In genomic region chr20:3751284-3751663, GRCh38 we compare ENCODE assay signal across 15 cellular contexts. TPM values are rescaled to one million over a fixed set of nuclear protein-coding genes. Genes with fewer than 3 reads are reported as not detected.
DNase-seq lines count a peak whose midpoint lies in the region; ATAC-seq and TF ChIP-seq lines count a peak whose summit lies in the region.
"Had no signal": no experiment of that assay in that cellular context is flagged by ENCODE, and none has a peak within 500 bp of the region (broad histone marks: within the 10 kb centered on the region; RNA-seq: fewer than 3 reads in every experiment).

No MANE protein-coding gene starts in this region.

- peaks cover 14% of the 10 kb centered on the region for H3K4me1 Mint-ChIP-seq in CD4-positive, alpha-beta T cell (ENCODE audit: low read depth)
- H3K4me1 Mint-ChIP-seq in T-cell (peaks cover 6 to 16% (median 14%) of the 10 kb centered on the region in 3 donors), glutamatergic neuron (ENCODE audit: low read depth, unreplicated experiment) (no peaks in the 10 kb centered on the region), progenitor cell of endocrine pancreas (ENCODE audit: low read depth) (peaks cover 1% of the 10 kb centered on the region)

- no peak for DNase-seq in CD4-positive, alpha-beta T cell
- DNase-seq in T-cell (no peak), glutamatergic neuron (no peak), progenitor cell of endocrine pancreas (ENCODE audit: low spot score, unreplicated experiment) (no peak), superior temporal gyrus (ENCODE audit: extremely low spot score) (no peak), SIG-M5 (lab: John Stamatoyannopoulos, UW) (no peak), lower leg skin (ENCODE audit: low spot score in 2 of 2) (no peak)
- DNase-seq: GOT3 had no signal

- 72% methylated on average over 15 to 31 of the region's 31 CpGs for WGBS in lower leg skin, 2 donors

- peaks cover 14% of the 10 kb centered on the region for H3K27me3 ChIP-seq in CD4-positive, alpha-beta T cell (ENCODE audit: control insufficient read depth, insufficient read depth, low read length)
- H3K27me3 ChIP-seq: BE2C had no signal

- no peak overlapping the region for H3K27ac Mint-ChIP-seq in CD4-positive, alpha-beta T cell
- H3K27ac Mint-ChIP-seq in T-cell: no peak overlapping the region
- H3K27ac Mint-ChIP-seq in glutamatergic neuron (ENCODE audit: unreplicated experiment): no peak overlapping the region
- H3K27ac Mint-ChIP-seq in progenitor cell of endocrine pancreas: no peak overlapping the region

- no peak overlapping the region for H3K4me3 ChIP-seq in lower leg skin (ENCODE audit: low read depth, poor library complexity, severe bottlenecking)

- no peak for TF ChIP-seq POLR2A in lower leg skin (IDR thresholded peaks at IDR 0.05)

- no peak for ATAC-seq in CD4-positive, alpha-beta T cell (ENCODE audit: poor library complexity)
- ATAC-seq in T-cell (replicated peaks in 1 of 4) (no peak), HG02870 (IDR thresholded peaks at IDR 0.05; ENCODE audit: unreplicated experiment) (no peak)

- no peaks in the 10 kb centered on the region for H3K9me3 Mint-ChIP-seq in CD4-positive, alpha-beta T cell
- H3K9me3 Mint-ChIP-seq in T-cell: no peaks in the 10 kb centered on the region
- H3K9me3 Mint-ChIP-seq in glutamatergic neuron (ENCODE audit: unreplicated experiment): peaks cover 7% of the 10 kb centered on the region
- H3K9me3 Mint-ChIP-seq in progenitor cell of endocrine pancreas (ENCODE audit: low read depth): no peaks in the 10 kb centered on the region

- CTCF ChIA-PET in CD4-positive, alpha-beta T cell (lab: Charles Lee): interaction anchor here (3.5 kb wide), 1 partner anchor 17 kb away, joined by 25 read pairs; the partner anchor contains the start of gene ADISSP
- CTCF ChIA-PET in T-cell (lab: Charles Lee): interaction anchor here in 1 of 2 donors (1.0 kb wide), 1 partner anchor 69 kb away, joined by 3 read pairs; the partner anchor contains the start of gene AP5S1

- no peaks in the 10 kb centered on the region for H3K9me3 ChIP-seq in CD4-positive, alpha-beta T cell (ENCODE audit: control insufficient read depth, low read length)
- H3K9me3 ChIP-seq: BE2C, body of pancreas, pancreas had no signal

- no peak for TF ChIP-seq CTCF in CD4-positive, alpha-beta T cell (IDR thresholded peaks at IDR 0.05)
- TF ChIP-seq CTCF in glutamatergic neuron (IDR thresholded peaks at IDR 0.05; ENCODE audit: partially characterized antibody, unreplicated experiment) (peak; percentile 42), progenitor cell of endocrine pancreas (IDR thresholded peaks at IDR 0.05; ENCODE audit: unreplicated experiment) (peak; percentile 31), lower leg skin (IDR thresholded peaks at IDR 0.05) (no peak)

- POLR2A ChIA-PET in CD4-positive, alpha-beta T cell (lab: Charles Lee): interaction anchor here (1.0 to 1.7 kb wide), 2 partner anchors 16 to 60 kb away, joined by 3 to 8 read pairs; partner anchors contain the start of gene ADISSP
- POLR2A ChIA-PET in T-cell (lab: Charles Lee): no interaction called here

- intact Hi-C loops in CD4-positive, alpha-beta T cell (cut with DNase I, micrococcal nuclease): loop anchor here in 1 of 2 experiments (5.0 kb wide), 1 partner anchor 266 kb away; the partner anchor contains the start of gene RNF24
- intact Hi-C loops in lower leg skin (cut with DNase I; ENCODE audit: low total_unique reads): no loop called here

- no peak overlapping the region for H3K27ac ChIP-seq in CD4-positive, alpha-beta T cell (ENCODE audit: low read depth, low read length)
- H3K27ac ChIP-seq: body of pancreas, HL-60, pancreas had no signal

- H3K27me3 Mint-ChIP-seq in CD4-positive, alpha-beta T cell: peaks cover 6% of the 10 kb centered on the region
- H3K27me3 Mint-ChIP-seq in T-cell (peaks cover 0 to 18% of the 10 kb centered on the region in 2 donors), glutamatergic neuron (ENCODE audit: unreplicated experiment) (peaks cover 12% of the 10 kb centered on the region), progenitor cell of endocrine pancreas (peaks cover 47% of the 10 kb centered on the region)

- peak overlapping the region; percentile 74 for H3K4me3 Mint-ChIP-seq in CD4-positive, alpha-beta T cell
- H3K4me3 Mint-ChIP-seq in T-cell: peak overlapping the region in 2 of 3 donors; percentile 53 to 58
- H3K4me3 Mint-ChIP-seq in glutamatergic neuron (ENCODE audit: unreplicated experiment): peak overlapping the region; percentile 64
- no peak overlapping the region for H3K4me3 Mint-ChIP-seq in progenitor cell of endocrine pancreas (ENCODE audit: low read depth)

- peaks cover 13% of the 10 kb centered on the region for H3K36me3 Mint-ChIP-seq in CD4-positive, alpha-beta T cell (ENCODE audit: low read depth)
- H3K36me3 Mint-ChIP-seq in T-cell (no peaks in the 10 kb centered on the region), glutamatergic neuron (ENCODE audit: unreplicated experiment) (no peaks in the 10 kb centered on the region), progenitor cell of endocrine pancreas (ENCODE audit: insufficient read depth) (no peaks in the 10 kb centered on the region)

RNA-seq across cellular contexts. Expression of gene ADISSP, which starts 16.3 kb away (rescaled TPM):
- total RNA-seq in CD4-positive, alpha-beta T cell: 10 to 100 TPM; 11.2 to 11.6 TPM
- total RNA-seq in T-cell (10 to 100 TPM; 16.2 to 28.7 (median 22.6) TPM), glutamatergic neuron (ENCODE audit: unreplicated experiment) (54.6 TPM), progenitor cell of endocrine pancreas (18.9 and 20.2 TPM in 2 replicates), lower leg skin (10 to 100 TPM in 3 of 4 donors, 1 to 10 TPM in 1; 9.7 to 21.8 (median 15.5) TPM)

RNA-seq across cellular contexts. Expression of gene HSPA12B, which starts 18.8 kb away (rescaled TPM):
- total RNA-seq in CD4-positive, alpha-beta T cell: under 1 TPM in 1 of 2 experiments, not detected in 1; 0.08 TPM
- total RNA-seq in T-cell (under 1 TPM in 2 of 5 donors, not detected in 3; 0.10 to 0.12 TPM), glutamatergic neuron (ENCODE audit: unreplicated experiment) (0.44 TPM), progenitor cell of endocrine pancreas (not detected in 2 replicates), lower leg skin (1 to 10 TPM; 4.0 to 6.0 (median 5.7) TPM)

RNA-seq across cellular contexts. Expression of gene SPEF1, which starts 30.0 kb away (rescaled TPM):
- total RNA-seq in CD4-positive, alpha-beta T cell: not detected
- total RNA-seq in T-cell: under 1 TPM in 1 of 5 donors, not detected in 4; 0.16 TPM
- 0.22 TPM for total RNA-seq in glutamatergic neuron (ENCODE audit: unreplicated experiment)
- 1.7 and 1.9 TPM in 2 replicates for total RNA-seq in progenitor cell of endocrine pancreas
- total RNA-seq in lower leg skin: under 1 TPM in 1 of 4 donors, not detected in 3; 0.13 TPM
- total RNA-seq: Daoy had no signal

RNA-seq across cellular contexts. Expression of gene CENPB, which starts 35.3 kb away (rescaled TPM):
- 10 to 100 TPM; 25.1 to 25.3 TPM for total RNA-seq in CD4-positive, alpha-beta T cell
- total RNA-seq in T-cell (10 to 100 TPM; 37.0 to 79.0 (median 60.8) TPM), glutamatergic neuron (ENCODE audit: unreplicated experiment) (47.1 TPM), progenitor cell of endocrine pancreas (49.6 and 53.8 TPM in 2 replicates), lower leg skin (100 to 1,000 TPM in 2 of 4 donors, 10 to 100 TPM in 2; 94.4 to 109 (median 99.8) TPM)

RNA-seq across cellular contexts. Expression of gene SIGLEC1, which starts 38.9 kb away (rescaled TPM):
- under 1 TPM; 0.08 to 0.11 TPM for total RNA-seq in CD4-positive, alpha-beta T cell
- under 1 TPM in 3 of 5 donors, not detected in 2; 0.06 to 0.16 (median 0.12) TPM for total RNA-seq in T-cell
- not detected for total RNA-seq in glutamatergic neuron (ENCODE audit: unreplicated experiment)
- not detected in 2 replicates for total RNA-seq in progenitor cell of endocrine pancreas
- 1 to 10 TPM in 3 of 4 donors, under 1 TPM in 1; 0.42 to 2.9 (median 1.0) TPM for total RNA-seq in lower leg skin
- total RNA-seq: Daoy, lung microvascular endothelial cell had no signal

Comparison
In these comparisons a context has a peak if more than half of its experiments do, and no peak if none do; other contexts are left out.
1. CTCF ChIP-seq: peak in glutamatergic neuron (single experiment) and progenitor cell of endocrine pancreas (single experiment); none in CD4-positive, alpha-beta T cell (single experiment) and lower leg skin (0 of 3).